ENCODE assay signal across 35 cellular contexts in the genomic region with DNA sequence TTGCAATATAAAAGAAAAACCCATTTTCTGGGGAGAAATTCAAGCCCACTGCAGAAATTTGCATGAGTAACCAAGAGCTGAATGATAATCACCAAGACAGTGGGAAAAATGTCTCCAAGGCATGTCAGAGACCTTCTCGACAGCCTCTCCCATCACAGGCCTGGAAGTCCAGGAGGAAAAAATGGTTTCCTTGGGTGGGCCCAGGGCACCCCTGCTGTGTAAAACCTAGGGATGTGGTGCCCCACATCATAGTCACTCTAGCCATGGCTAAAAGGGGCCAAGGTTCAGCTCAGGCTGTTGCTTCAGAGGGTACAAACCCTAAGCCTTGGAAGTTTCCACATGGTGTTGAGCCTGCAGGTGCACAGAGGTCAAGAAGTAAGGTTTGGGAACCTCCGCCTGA.
"Had no signal": no experiment of that assay in that cellular context is flagged by ENCODE, and none has a peak within 500 bp of the region (broad histone marks: within the 10 kb centered on the region; RNA-seq: fewer than 3 reads in every experiment).

No MANE protein-coding gene starts in this region.

- H3K9me3 ChIP-seq: MG63 had no signal

- H3K4me3 ChIP-seq: MG63 had no signal

- DNase-seq: Karpas-422, Kasumi-1, MG63, MM.1S, MV-4-11, NCI-H1048, NCI-H1092, NCI-H1092 treated with DMSO at 0.1 percent for 48 hours, NCI-H1105, NCI-H1105 treated with DMSO at 0.1 percent for 48 hours, NCI-H1417, NCI-H1417 treated with DMSO at 0.1 percent for 48 hours, NCI-H1436, NCI-H1436 treated with DMSO at 0.1 percent for 48 hours, NCI-H146, NCI-H1694, NCI-H1694 treated with DMSO at 0.1 percent for 48 hours, NCI-H187, NCI-H187 treated with DMSO at 0.1 percent for 48 hours, NCI-H1930, NCI-H2029, NCI-H2081, NCI-H2081 treated with DMSO at 0.1 percent for 48 hours, NCI-H2107, NCI-H2171, NCI-H2171 treated with DMSO at 0.1 percent for 48 hours, NCI-H2227 treated with DMSO at 0.1 percent for 48 hours, NCI-H226, NCI-H345, NCI-H446, NCI-H446 treated with DMSO at 0.1 percent for 48 hours, NCI-H510A, NCI-H510A treated with DMSO at 0.1 percent for 48 hours, NCI-H524 had no signal

- H3K27ac ChIP-seq: KMS-11 had no signal

- H3K4me2 ChIP-seq: KMS-11 had no signal
